In genomic region chr6:5033214-5033904, GRCh38 we compare ENCODE assay signal across 2 cellular contexts. TPM values are rescaled to one million over a fixed set of nuclear protein-coding genes. Genes with fewer than 3 reads are reported as not detected.
"Had no signal": no experiment of that assay in that cellular context is flagged by ENCODE, and none has a peak within 500 bp of the region (broad histone marks: within the 10 kb centered on the region; RNA-seq: fewer than 3 reads in every experiment).

No MANE protein-coding gene starts in this region.

RNA-seq across cellular contexts. Expression of gene PPP1R3G, which starts 51.8 kb away (rescaled TPM):
- total RNA-seq: activated CD8-positive, alpha-beta memory T cell treated with anti-CD3 and anti-CD28 coated beads, Interleukin-2, amount 10 ng/mL, durations not matched to agents 7 days and 5 days had no signal
- polyA plus RNA-seq: naive thymus-derived CD8-positive, alpha-beta T cell had no signal
